In genomic region chr7:103148994-103149807, GRCh38 we compare ENCODE assay signal across 8 cellular contexts. TPM values are rescaled to one million over a fixed set of nuclear protein-coding genes. Genes with fewer than 3 reads are reported as not detected.
DNase-seq lines count a peak whose midpoint lies in the region; ATAC-seq and TF ChIP-seq lines count a peak whose summit lies in the region.

NAPEPLD (minus strand) TSS chr7:103149099; CDS start chr7:103128776, 20,323 bp downstream.

- peak within 1 kb of the TSS; percentile 78 for H3K4me3 ChIP-seq in H7 (ENCODE audit: insufficient read depth, low read depth, low read length)
- H3K4me3 ChIP-seq in neuronal stem cell (ENCODE audit: low read length in 2 of 2), result peak within 1 kb of the TSS; percentile 59 to 88

- peak within 1 kb of the TSS; percentile 91 for H3K9ac ChIP-seq in neuronal stem cell (ENCODE audit: low read depth, low read length, poor library complexity)

- H3K4me1 ChIP-seq in foreskin keratinocyte (peaks cover 17% of the 10 kb centered on the region), neuronal stem cell (ENCODE audit: control insufficient read depth in 2 of 2, insufficient read depth in 1 of 2, low read depth in 1 of 2, low read length in 2 of 2) (peaks cover 4 to 7% of the 10 kb centered on the region in 2 donors)

- H3K23ac ChIP-seq in neuronal stem cell (ENCODE audit: low read depth, low read length, poor library complexity), result peak within 1 kb of the TSS; percentile 29

- H2AFZ ChIP-seq in neuronal stem cell (ENCODE audit: low read length), result peak within 1 kb of the TSS; percentile 96

- in situ Hi-C loops in G401 (cut with HindIII; ENCODE audit: low sequenced_read_pairs), result no loop called here

- H3K36me3 ChIP-seq in H7 (replicated peaks; ENCODE audit: control insufficient read depth, insufficient read depth, low read length), result no peaks in the 10 kb centered on the region
- no peaks in the 10 kb centered on the region for H3K36me3 ChIP-seq in neuronal stem cell (replicated peaks in 1 of 2; ENCODE audit: control insufficient read depth in 2 of 2, insufficient read depth in 2 of 2, low read length in 2 of 2)

- no peak within 1 kb of the TSS for H4K91ac ChIP-seq in neuronal stem cell (ENCODE audit: low read depth, low read length, poor library complexity)

- no peak for TF ChIP-seq CTCF in foreskin keratinocyte (conservative IDR thresholded peaks at IDR 0.05)

- H2BK15ac ChIP-seq in neuronal stem cell (ENCODE audit: low read length), result peak within 1 kb of the TSS; percentile 39

- no peak within 1 kb of the TSS for H2BK120ac ChIP-seq in neuronal stem cell (ENCODE audit: low read depth, low read length)

- H3K27me3 ChIP-seq in H7 (ENCODE audit: control insufficient read depth, insufficient read depth, low read length) (no peaks in the 10 kb centered on the region), foreskin keratinocyte (no peaks in the 10 kb centered on the region), neuronal stem cell (ENCODE audit: control insufficient read depth in 3 of 3, insufficient read depth in 3 of 3, low read depth in 1 of 3, low read length in 3 of 3) (no peaks in the 10 kb centered on the region)

- no peaks in the 10 kb centered on the region for H3K9me3 ChIP-seq in neuronal stem cell (replicated peaks in 1 of 2; ENCODE audit: control insufficient read depth in 2 of 2, insufficient read depth in 1 of 2, low read depth in 1 of 2, low read length in 2 of 2)

- peak within 1 kb of the TSS; percentile 99 for H3K18ac ChIP-seq in neuronal stem cell (ENCODE audit: low read length)

- H2BK5ac ChIP-seq in neuronal stem cell (ENCODE audit: low read length), result peak within 1 kb of the TSS; percentile 76

- DNase-seq in G401 (ENCODE audit: low spot score) (peak; percentile 86), H7 (peak; percentile 88), M059J (ENCODE audit: low read depth) (peak; percentile 92), SHP77 treated with DMSO at 0.1 percent for 48 hours (lab: John Stamatoyannopoulos, UW) (peak; percentile 75), foreskin keratinocyte (peak; percentile 47 to 68), neuronal stem cell (ENCODE audit: low spot score) (peak; percentile 74), stromal cell of bone marrow (ENCODE audit: low read depth) (peak; percentile 83)
- DNase-seq in activated gamma-delta T cell treated with anti-CD3 and anti-CD28 coated beads, Interleukin-2, amount 50 U/mL, for 16 hours (ENCODE audit: low read depth), result peak; percentile 53

- no peak within 1 kb of the TSS for H2BK12ac ChIP-seq in neuronal stem cell (ENCODE audit: low read length)

- no peaks in the 10 kb centered on the region for H3K79me1 ChIP-seq in neuronal stem cell (ENCODE audit: low read depth, low read length)

- ATAC-seq in foreskin keratinocyte, result peak; percentile 83

- H3K4me2 ChIP-seq in neuronal stem cell (ENCODE audit: insufficient read depth, low read length, poor library complexity, severe bottlenecking), result peak within 1 kb of the TSS; percentile 56

- no peak within 1 kb of the TSS for H2AK5ac ChIP-seq in neuronal stem cell (ENCODE audit: low read depth, low read length)

- no CpG with 5 or more reads among the region's 82 CpGs for WGBS in neuronal stem cell (ENCODE audit: extremely low coverage in 2 of 2, insufficient read length in 2 of 2, insufficient replicate concordance in 1 of 2), 2 donors

- H3K27ac ChIP-seq in foreskin keratinocyte (peak within 1 kb of the TSS; percentile 76), neuronal stem cell (replicated peaks; ENCODE audit: low read length) (peak within 1 kb of the TSS; percentile 97)

- H3K14ac ChIP-seq in neuronal stem cell (ENCODE audit: low read length), result peak within 1 kb of the TSS; percentile 25

- H3K4ac ChIP-seq in neuronal stem cell (ENCODE audit: low read length), result no peak within 1 kb of the TSS

- no peak within 1 kb of the TSS for H4K8ac ChIP-seq in neuronal stem cell (ENCODE audit: low read depth, low read length)

RNA-seq across cellular contexts. Expression of gene NAPEPLD, which starts in this region (rescaled TPM):
- 5.0 and 5.8 TPM in 2 replicates for total RNA-seq in G401 (2014; rRNA removed; shearing (Covaris generic))
- 1.6 and 1.9 TPM in 2 replicates for total RNA-seq in H7 (2014; rRNA removed; shearing (Covaris generic))
- 6.8 and 7.5 TPM in 2 replicates for total RNA-seq in M059J (2014; rRNA removed; shearing (Covaris generic))
- 4.7 and 5.4 TPM in 2 replicates for total RNA-seq in foreskin keratinocyte
- 1.2 and 1.9 TPM in 2 replicates for polyA plus RNA-seq in foreskin keratinocyte
- polyA plus RNA-seq in neuronal stem cell (2013, experiment 1 of 2), result 6.5 TPM
- 7.3 TPM for polyA plus RNA-seq in neuronal stem cell (2013, experiment 2 of 2)

Comparison
In these comparisons a context has a peak if more than half of its experiments do, and no peak if none do; other contexts are left out.
1. Peak in every context shown above with its lines: DNase-seq, ATAC-seq, H3K4me3 ChIP-seq and H3K27ac ChIP-seq.